Comparison of ENCODE assay signal across 27 cellular contexts in genomic region chr13:60286707-60287106, GRCh38.
"Had no signal": no experiment of that assay in that cellular context is flagged by ENCODE, and none has a peak within 500 bp of the region (broad histone marks: within the 10 kb centered on the region; RNA-seq: fewer than 3 reads in every experiment).

No MANE protein-coding gene starts in this region.

- H3K4me3 ChIP-seq: coronary artery, esophagus muscularis mucosa, gastroesophageal sphincter, lower lobe of right lung, right atrium auricular region, smooth muscle cell, tibial artery had no signal

- H3K27ac Mint-ChIP-seq: natural killer cell; progenitor cell of endocrine pancreas; stimulated activated memory B cell treated with anti-CD40 and anti-IgM and Interleukin-4, amounts not matched to agents 10 μg/mL and 1 μg/mL and 100 μg/mL, for 72 hours; type B pancreatic cell had no signal

- H3K4me3 Mint-ChIP-seq: natural killer cell; stimulated activated memory B cell treated with anti-CD40 and anti-IgM and Interleukin-4, amounts not matched to agents 10 μg/mL and 1 μg/mL and 100 μg/mL, for 72 hours; type B pancreatic cell had no signal

- H3K27me3 ChIP-seq: esophagus muscularis mucosa, gastroesophageal sphincter, right atrium auricular region, testis, tibial artery had no signal

- H3K36me3 ChIP-seq: esophagus muscularis mucosa, gastroesophageal sphincter, lower lobe of right lung, right atrium auricular region, tibial artery had no signal

- H3K9me3 ChIP-seq: esophagus muscularis mucosa, gastroesophageal sphincter, lower lobe of right lung, right atrium auricular region, testis, tibial artery had no signal

- FAIRE-seq: endothelial cell of umbilical vein, keratinocyte, urothelium cell line had no signal

- H2AFZ ChIP-seq: parathyroid adenoma had no signal

- H3K27ac ChIP-seq: coronary artery, esophagus muscularis mucosa, foreskin keratinocyte, gastroesophageal sphincter, lower lobe of right lung, parathyroid adenoma, right atrium auricular region, testis, tibial artery had no signal

- H3K4me1 ChIP-seq: esophagus muscularis mucosa, foreskin keratinocyte, gastroesophageal sphincter, lower lobe of right lung, parathyroid adenoma, right atrium auricular region, testis, tibial artery had no signal

- H3K79me2 ChIP-seq: parathyroid adenoma had no signal

- H3K9me3 Mint-ChIP-seq: natural killer cell, type B pancreatic cell had no signal

- H3K4me1 Mint-ChIP-seq: stimulated activated memory B cell treated with anti-CD40 and anti-IgM and Interleukin-4, amounts not matched to agents 10 μg/mL and 1 μg/mL and 100 μg/mL, for 72 hours had no signal

- DNase-seq: dermis blood vessel endothelial cell; effector memory CD4-positive, alpha-beta T cell; foreskin keratinocyte; hypothalamus; left ventricle myocardium superior; lower lobe of right lung; natural killer cell; stimulated activated CD4-positive, alpha-beta T cell treated with anti-CD3 and anti-CD28 coated beads, Interleukin-12 subunit alpha, Interleukin-12 subunit beta, amount 100 ng/mL, for 4 hours; stimulated activated CD4-positive, alpha-beta T cell treated with anti-CD3 and anti-CD28 coated beads, Interleukin-2, amount 100 ng/mL, for 24 hours; stimulated activated CD4-positive, alpha-beta T cell treated with anti-CD3 and anti-CD28 coated beads, Interleukin-4, amount 100 ng/mL, for 24 hours; stimulated activated naive CD8-positive, alpha-beta T cell treated with anti-CD3 and anti-CD28 coated beads, Interleukin-15, Interleukin-2, amounts not matched to agents 100 U/mL and 50 U/mL, for 24 hours; substantia nigra; testis; tibial artery had no signal

- ATAC-seq: foreskin keratinocyte; gastroesophageal sphincter; left ventricle myocardium superior; lower lobe of right lung; natural killer cell; sciatic nerve; stimulated activated memory B cell treated with anti-CD40 and anti-IgM and Interleukin-4, amounts not matched to agents 10 μg/mL and 1 μg/mL and 100 μg/mL, for 72 hours; stimulated activated naive CD8-positive, alpha-beta T cell treated with anti-CD3 and anti-CD28 coated beads, Interleukin-15, Interleukin-2, amounts not matched to agents 100 U/mL and 50 U/mL, for 24 hours had no signal

- H3K9ac ChIP-seq: parathyroid adenoma had no signal

- H3K4me2 ChIP-seq: smooth muscle cell had no signal

- H3K36me3 Mint-ChIP-seq: natural killer cell; stimulated activated memory B cell treated with anti-CD40 and anti-IgM and Interleukin-4, amounts not matched to agents 10 μg/mL and 1 μg/mL and 100 μg/mL, for 72 hours; type B pancreatic cell had no signal
